In genomic region chr14:102798926-102799325, GRCh38 we compare ENCODE assay signal across 16 cellular contexts. TPM values are rescaled to one million over a fixed set of nuclear protein-coding genes. Genes with fewer than 3 reads are reported as not detected.
DNase-seq lines count a peak whose midpoint lies in the region; ATAC-seq lines count a peak whose summit lies in the region.
"Had no signal": no experiment of that assay in that cellular context is flagged by ENCODE, and none has a peak within 500 bp of the region (broad histone marks: within the 10 kb centered on the region; RNA-seq: fewer than 3 reads in every experiment).

No MANE protein-coding gene starts in this region.

- H3K27ac ChIP-seq in Karpas-422 (ENCODE audit: low read length), result peak overlapping the region; percentile 16; the same call in 1 of the 2 replicates
- H3K27ac ChIP-seq: epithelial cell of prostate, heart left ventricle, prostate gland, vagina had no signal

- H3K27me3 ChIP-seq in Karpas-422 (ENCODE audit: low read length), result no peaks in the 10 kb centered on the region
- H3K27me3 ChIP-seq: heart left ventricle, vagina had no signal

- no peak overlapping the region for H2AFZ ChIP-seq in Karpas-422 (ENCODE audit: low read length)

- peaks cover 54% of the 10 kb centered on the region for H3K4me1 ChIP-seq in Karpas-422 (ENCODE audit: low read length)
- H3K4me1 ChIP-seq: prostate gland had no signal

- no peak overlapping the region for H3K9ac ChIP-seq in Karpas-422 (ENCODE audit: low read length)

- H3K4me1 Mint-ChIP-seq in stimulated activated memory B cell treated with anti-CD40 and anti-IgM and Interleukin-4, amounts not matched to agents 10 μg/mL and 1 μg/mL and 100 μg/mL, for 72 hours, result peaks cover 66% of the 10 kb centered on the region

- peaks cover 17% of the 10 kb centered on the region for H3K36me3 ChIP-seq in Karpas-422 (ENCODE audit: insufficient read depth, low read length)
- H3K36me3 ChIP-seq: prostate gland, vagina had no signal

- peaks cover 8% of the 10 kb centered on the region for H3K36me3 Mint-ChIP-seq in stimulated activated memory B cell treated with anti-CD40 and anti-IgM and Interleukin-4, amounts not matched to agents 10 μg/mL and 1 μg/mL and 100 μg/mL, for 72 hours

- H3K9me2 ChIP-seq in Karpas-422 (replicated peaks; ENCODE audit: insufficient read depth, low read length), result no peaks in the 10 kb centered on the region

- no peaks in the 10 kb centered on the region; the same call in 1 of the 2 replicates for H3K9me3 ChIP-seq in Karpas-422 (ENCODE audit: low read length)
- H3K9me3 ChIP-seq: prostate gland, vagina had no signal

- peaks cover 1% of the 10 kb centered on the region for H3K9me3 Mint-ChIP-seq in stimulated activated memory B cell treated with anti-CD40 and anti-IgM and Interleukin-4, amounts not matched to agents 10 μg/mL and 1 μg/mL and 100 μg/mL, for 72 hours

- peak overlapping the region; percentile 1 for H3K4me3 Mint-ChIP-seq in stimulated activated memory B cell treated with anti-CD40 and anti-IgM and Interleukin-4, amounts not matched to agents 10 μg/mL and 1 μg/mL and 100 μg/mL, for 72 hours

- peak; percentile 50 for ATAC-seq in GM21619 (IDR thresholded peaks at IDR 0.05; ENCODE audit: unreplicated experiment)
- peak; percentile 74 for ATAC-seq in stimulated activated memory B cell treated with anti-CD40 and anti-IgM and Interleukin-4, amounts not matched to agents 10 μg/mL and 1 μg/mL and 100 μg/mL, for 72 hours
- ATAC-seq: heart left ventricle had no signal

- H3K27me3 Mint-ChIP-seq in stimulated activated memory B cell treated with anti-CD40 and anti-IgM and Interleukin-4, amounts not matched to agents 10 μg/mL and 1 μg/mL and 100 μg/mL, for 72 hours, result no peaks in the 10 kb centered on the region

- no peak overlapping the region for H3K4me2 ChIP-seq in Karpas-422 (ENCODE audit: low read depth, low read length, poor library complexity, severe bottlenecking)

- peak; percentile 34 for DNase-seq in activated effector memory CD4-positive, alpha-beta T cell treated with anti-CD3 and anti-CD28 coated beads, Interleukin-2, amount 50 U/mL, for 16 hours
- DNase-seq in activated effector memory CD4-positive, alpha-beta T cell treated with Interleukin-2 at 50 U/mL for 16 hours, result no peak
- DNase-seq in Karpas-422 (no peak), NCI-H524 treated with DMSO at 0.1 percent for 48 hours (lab: John Stamatoyannopoulos, UW) (no peak), COLO668 (lab: John Stamatoyannopoulos, UW; ENCODE audit: unreplicated experiment) (no peak), GM19238 (ENCODE audit: insufficient read length, low spot score) (no peak)
- DNase-seq: activated CD4-positive, alpha-beta T cell treated with anti-CD3 and anti-CD28 coated beads for 48 hours; activated naive CD4-positive, alpha-beta T cell treated with anti-CD3 and anti-CD28 coated beads, Interleukin-2, amount 50 U/mL, for 16 hours; heart left ventricle; stimulated activated CD8-positive, alpha-beta memory T cell treated with anti-CD3 and anti-CD28 coated beads, Interleukin-4, amount 100 ng/mL, for 48 hours; SW 1271 had no signal

- H3K27ac Mint-ChIP-seq in stimulated activated memory B cell treated with anti-CD40 and anti-IgM and Interleukin-4, amounts not matched to agents 10 μg/mL and 1 μg/mL and 100 μg/mL, for 72 hours, result peak overlapping the region; percentile 82

- no peak overlapping the region for H3K4me3 ChIP-seq in Karpas-422 (ENCODE audit: low read length)
- H3K4me3 ChIP-seq: heart left ventricle, prostate gland, vagina had no signal

- H3K79me2 ChIP-seq in Karpas-422 (ENCODE audit: low read length), result peaks cover 97% of the 10 kb centered on the region

- peaks cover 65% of the 10 kb centered on the region for H4K20me1 ChIP-seq in Karpas-422 (ENCODE audit: insufficient read depth, low read depth, low read length)

RNA-seq across cellular contexts. Expression of gene TRAF3, which starts 21.7 kb away (rescaled TPM):
- total RNA-seq in Karpas-422 (2014; rRNA removed; shearing (Covaris generic); ENCODE audit: low replicate concordance), result 79.1 and 135 TPM in 2 replicates
